In the genomic region with DNA sequence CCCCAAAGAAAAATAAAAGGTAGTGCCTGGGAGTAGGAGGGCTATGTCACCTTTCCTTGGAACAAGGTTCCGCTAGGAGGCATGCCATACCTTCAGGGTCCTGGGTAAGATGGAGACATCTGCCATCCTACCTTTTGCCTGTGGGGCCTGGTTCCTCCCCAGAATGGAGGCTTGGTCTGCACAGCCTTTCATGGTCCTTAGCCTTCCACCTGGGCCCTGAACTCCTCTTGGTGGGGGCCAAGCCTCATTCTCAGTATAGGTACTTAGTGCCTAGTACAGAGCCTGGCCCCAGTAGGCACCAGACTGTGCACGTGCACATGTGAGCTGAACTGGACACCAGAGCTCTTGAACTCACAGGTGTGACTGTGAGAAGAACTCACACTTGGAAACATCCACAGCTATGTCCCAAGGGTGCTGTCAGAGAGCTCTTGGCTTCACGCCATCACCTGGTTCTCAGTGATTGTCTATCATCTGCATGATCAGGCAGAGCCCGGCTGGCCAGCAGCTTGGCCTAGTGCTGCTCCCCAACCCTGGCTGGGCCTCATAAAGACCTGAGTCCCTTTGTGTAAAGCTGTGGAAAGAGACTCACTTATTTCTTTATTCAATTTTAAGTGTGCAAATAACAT, we compare ENCODE assay signal across 11 cellular contexts.
DNase-seq lines count a peak whose midpoint lies in the region; ATAC-seq and TF ChIP-seq lines count a peak whose summit lies in the region.
"Had no signal": no experiment of that assay in that cellular context is flagged by ENCODE, and none has a peak within 500 bp of the region (broad histone marks: within the 10 kb centered on the region; RNA-seq: fewer than 3 reads in every experiment).

No MANE protein-coding gene starts in this region.

- no peaks in the 10 kb centered on the region for H3K27me3 Mint-ChIP-seq in activated T-cell treated with anti-CD3 and anti-CD28 coated beads, Interleukin-2, amount 50 U/mL, for 72 hours (ENCODE audit: low read depth)
- no peaks in the 10 kb centered on the region for H3K27me3 Mint-ChIP-seq in activated T-cell treated with anti-CD3 and anti-CD28 coated beads, Interleukin-2, amount 50 U/mL, for 4 hours (ENCODE audit: low read depth)
- H3K27me3 Mint-ChIP-seq in activated T-helper 17 cell treated with anti-CD3 and anti-CD28 coated beads, Interleukin-2, amount 50 U/mL, for 72 hours: no peaks in the 10 kb centered on the region

- H3K9me3 ChIP-seq in thyroid gland: no peaks in the 10 kb centered on the region

- DNase-seq in activated T-cell treated with anti-CD3 and anti-CD28 coated beads, Interleukin-2, amount 50 U/mL, for 72 hours: no peak
- DNase-seq in activated T-cell treated with anti-CD3 and anti-CD28 coated beads, Interleukin-2, amount 50 U/mL, for 4 hours: no peak
- DNase-seq in NCI-H2029 treated with DMSO at 0.1 percent for 48 hours (lab: John Stamatoyannopoulos, UW): peak; percentile 36
- DNase-seq in thyroid gland: peak; percentile 88 to 91
- no peak for DNase-seq in LoVo (ENCODE audit: low spot score)
- no peak for DNase-seq in 8988T
- DNase-seq: heart right ventricle; stimulated activated CD4-positive, alpha-beta T cell treated with anti-CD3 and anti-CD28 coated beads, Interleukin-12 subunit alpha, Interleukin-12 subunit beta, amount 100 ng/mL, for 4 hours had no signal

- peaks cover 2% of the 10 kb centered on the region in 2 donors for H3K9me3 Mint-ChIP-seq in activated T-cell treated with anti-CD3 and anti-CD28 coated beads, Interleukin-2, amount 50 U/mL, for 72 hours
- H3K9me3 Mint-ChIP-seq in activated T-cell treated with anti-CD3 and anti-CD28 coated beads, Interleukin-2, amount 50 U/mL, for 4 hours: peaks cover 8% of the 10 kb centered on the region
- no peaks in the 10 kb centered on the region for H3K9me3 Mint-ChIP-seq in activated T-helper 17 cell treated with anti-CD3 and anti-CD28 coated beads, Interleukin-2, amount 50 U/mL, for 72 hours

- H3K4me3 ChIP-seq in thyroid gland (replicated peaks in 1 of 3): no peak overlapping the region
- H3K4me3 ChIP-seq: heart right ventricle had no signal

- H3K4me1 ChIP-seq in thyroid gland: peaks cover 8 to 14% of the 10 kb centered on the region in 2 donors

- no peaks in the 10 kb centered on the region for H3K27me3 ChIP-seq in thyroid gland
- H3K27me3 ChIP-seq: heart right ventricle had no signal

- WGBS in thyroid gland, 2 donors: 56 to 61% methylated on average over 4 of the region's 4 CpGs

- H3K4me1 Mint-ChIP-seq in activated T-cell treated with anti-CD3 and anti-CD28 coated beads, Interleukin-2, amount 50 U/mL, for 72 hours (ENCODE audit: low read depth): peaks cover 81% of the 10 kb centered on the region
- peaks cover 37% of the 10 kb centered on the region for H3K4me1 Mint-ChIP-seq in activated T-cell treated with anti-CD3 and anti-CD28 coated beads, Interleukin-2, amount 50 U/mL, for 4 hours (ENCODE audit: low read depth)
- H3K4me1 Mint-ChIP-seq in activated T-helper 17 cell treated with anti-CD3 and anti-CD28 coated beads, Interleukin-2, amount 50 U/mL, for 72 hours: peaks cover 25% of the 10 kb centered on the region

- H3K4me3 Mint-ChIP-seq in activated T-cell treated with anti-CD3 and anti-CD28 coated beads, Interleukin-2, amount 50 U/mL, for 72 hours: peak overlapping the region; percentile 66 to 79
- H3K4me3 Mint-ChIP-seq in activated T-cell treated with anti-CD3 and anti-CD28 coated beads, Interleukin-2, amount 50 U/mL, for 4 hours: no peak overlapping the region
- peak overlapping the region; percentile 74 for H3K4me3 Mint-ChIP-seq in activated T-helper 17 cell treated with anti-CD3 and anti-CD28 coated beads, Interleukin-2, amount 50 U/mL, for 72 hours
- H3K4me3 Mint-ChIP-seq: CD14-positive monocyte had no signal

- intact Hi-C loops in thyroid gland (cut with DNase I): no loop called here

- H3K36me3 ChIP-seq in thyroid gland: no peaks in the 10 kb centered on the region

- H3K27ac ChIP-seq in thyroid gland: peak overlapping the region; percentile 12 to 37 (median 27)
- H3K27ac ChIP-seq: heart right ventricle had no signal

- peaks cover 11 to 28% of the 10 kb centered on the region in 2 donors for H3K36me3 Mint-ChIP-seq in activated T-cell treated with anti-CD3 and anti-CD28 coated beads, Interleukin-2, amount 50 U/mL, for 72 hours (ENCODE audit: insufficient read depth in 2 of 2)
- H3K36me3 Mint-ChIP-seq in activated T-cell treated with anti-CD3 and anti-CD28 coated beads, Interleukin-2, amount 50 U/mL, for 4 hours (ENCODE audit: insufficient read depth): peaks cover 8% of the 10 kb centered on the region
- H3K36me3 Mint-ChIP-seq in activated T-helper 17 cell treated with anti-CD3 and anti-CD28 coated beads, Interleukin-2, amount 50 U/mL, for 72 hours (ENCODE audit: low read depth): no peaks in the 10 kb centered on the region

- no peak for TF ChIP-seq POLR2A in thyroid gland (IDR thresholded peaks at IDR 0.05)

- TF ChIP-seq CTCF in thyroid gland (IDR thresholded peaks at IDR 0.05): no peak

- H3K27ac Mint-ChIP-seq in activated T-cell treated with anti-CD3 and anti-CD28 coated beads, Interleukin-2, amount 50 U/mL, for 72 hours: peak overlapping the region; percentile 83
- peak overlapping the region; percentile 8 for H3K27ac Mint-ChIP-seq in activated T-helper 17 cell treated with anti-CD3 and anti-CD28 coated beads, Interleukin-2, amount 50 U/mL, for 72 hours
- H3K27ac Mint-ChIP-seq: CD14-positive monocyte had no signal

- ATAC-seq in activated T-cell treated with anti-CD3 and anti-CD28 coated beads, Interleukin-2, amount 50 U/mL, for 72 hours (replicated peaks in 1 of 2): no peak
- no peak for ATAC-seq in activated T-cell treated with anti-CD3 and anti-CD28 coated beads, Interleukin-2, amount 50 U/mL, for 4 hours
- no peak for ATAC-seq in activated T-helper 17 cell treated with anti-CD3 and anti-CD28 coated beads, Interleukin-2, amount 50 U/mL, for 72 hours (replicated peaks)
- no peak for ATAC-seq in GM21576 (IDR thresholded peaks at IDR 0.05; ENCODE audit: unreplicated experiment)

Comparison
In these comparisons a context has a peak if more than half of its experiments do, and no peak if none do; other contexts are left out.
1. DNase-seq: peak in NCI-H2029 treated with DMSO at 0.1 percent for 48 hours (single experiment) and thyroid gland (2 of 2); none in activated T-cell treated with anti-CD3 and anti-CD28 coated beads, Interleukin-2, amount 50 U/mL, for 72 hours (0 of 2), activated T-cell treated with anti-CD3 and anti-CD28 coated beads, Interleukin-2, amount 50 U/mL, for 4 hours (single experiment), LoVo (single experiment) and 8988T (single experiment).